14 cellular contexts compared by ENCODE assay signal in the genomic region with DNA sequence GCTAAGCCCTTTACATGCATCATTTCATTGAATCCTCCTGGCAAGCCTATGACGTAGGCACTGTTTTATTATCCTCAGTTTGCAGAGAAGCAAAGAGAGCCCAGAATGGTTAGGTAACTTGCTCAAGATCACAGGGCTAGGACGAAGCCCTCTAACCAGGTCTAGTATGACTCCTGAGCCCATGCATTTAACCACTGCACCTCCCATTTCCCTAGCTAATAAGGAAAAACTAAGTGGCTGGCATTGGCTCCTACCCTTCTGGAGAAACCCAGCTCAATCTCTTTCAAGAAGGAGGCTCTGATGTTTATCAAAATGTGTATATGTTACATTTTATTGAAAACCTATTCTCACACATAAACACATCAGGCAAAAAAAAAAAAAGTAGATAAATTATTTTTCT. TPM values are rescaled to one million over a fixed set of nuclear protein-coding genes. Genes with fewer than 3 reads are reported as not detected.
DNase-seq lines count a peak whose midpoint lies in the region; ATAC-seq and TF ChIP-seq lines count a peak whose summit lies in the region.
"Had no signal": no experiment of that assay in that cellular context is flagged by ENCODE, and none has a peak within 500 bp of the region (broad histone marks: within the 10 kb centered on the region; RNA-seq: fewer than 3 reads in every experiment).

No MANE protein-coding gene starts in this region.

- intact Hi-C loops in left lung (cut with DNase I) = no loop called here

- H3K4me3 ChIP-seq in left lung (no peak overlapping the region), subcutaneous abdominal adipose tissue (ENCODE audit: low read depth in 1 of 5, low read length in 5 of 5) (no peak overlapping the region)
- H3K4me3 ChIP-seq: MG63 had no signal

- no peaks in the 10 kb centered on the region for H3K36me3 ChIP-seq in left lung
- H3K36me3 ChIP-seq in subcutaneous abdominal adipose tissue (ENCODE audit: control insufficient read depth in 5 of 5, insufficient read depth in 5 of 5, low read length in 5 of 5) = no peaks in the 10 kb centered on the region

- H3K36me3 Mint-ChIP-seq in HFFc6 (ENCODE audit: low read depth) = peaks cover 47% of the 10 kb centered on the region
- H3K36me3 Mint-ChIP-seq in activated naive CD8-positive, alpha-beta T cell treated with anti-CD3 and anti-CD28 coated beads, Interleukin-2, amount 50 U/mL, for 24 hours (ENCODE audit: low read depth) = peaks cover 7% of the 10 kb centered on the region

- peak overlapping the region; percentile 79 to 94 for H3K27ac ChIP-seq in left lung
- H3K27ac ChIP-seq in subcutaneous abdominal adipose tissue (ENCODE audit: low read depth, low read length) = peak overlapping the region; percentile 29
- H3K27ac ChIP-seq: HL-60 had no signal

- H3K9me3 Mint-ChIP-seq in HFFc6 = no peaks in the 10 kb centered on the region
- no peaks in the 10 kb centered on the region for H3K9me3 Mint-ChIP-seq in activated naive CD8-positive, alpha-beta T cell treated with anti-CD3 and anti-CD28 coated beads, Interleukin-2, amount 50 U/mL, for 24 hours
- H3K9me3 Mint-ChIP-seq: T-helper 2 cell treated with Interferon-gamma antibody and Interleukin-4, amounts not matched to agents 5 μg/mL and 100 μg/mL, for 36 hours had no signal

- peaks cover 57 to 81% of the 10 kb centered on the region in 2 donors for H3K4me1 ChIP-seq in left lung
- peaks cover 13 to 79% (median 68%) of the 10 kb centered on the region in 5 donors for H3K4me1 ChIP-seq in subcutaneous abdominal adipose tissue (ENCODE audit: control insufficient read depth in 5 of 5, insufficient read depth in 5 of 5, low read length in 5 of 5)

- no peak for DNase-seq in HFFc6
- no peak for DNase-seq in activated naive CD8-positive, alpha-beta T cell treated with anti-CD3 and anti-CD28 coated beads, Interleukin-2, amount 50 U/mL, for 24 hours
- no peak for DNase-seq in left lung
- DNase-seq in activated CD4-positive, CD25-positive, alpha-beta regulatory T cell treated with anti-CD3 and anti-CD28 coated beads, Interleukin-2, amount 50 U/mL, for 72 hours = no peak
- DNase-seq in DMS153 (lab: John Stamatoyannopoulos, UW) = no peak
- DNase-seq in AG08395 (ENCODE audit: low spot score) = no peak
- DNase-seq: activated CD8-positive, alpha-beta T cell treated with anti-CD3 and anti-CD28 coated beads, Interleukin-2, amount 10 ng/mL, durations not matched to agents 7 days and 5 days; activated naive CD4-positive, alpha-beta T cell treated with anti-CD3 and anti-CD28 coated beads, Interleukin-2, amount 50 U/mL, for 16 hours; left cardiac atrium had no signal

- H3K9me3 ChIP-seq in left lung (no peaks in the 10 kb centered on the region), subcutaneous abdominal adipose tissue (ENCODE audit: control insufficient read depth in 5 of 5, low read length in 5 of 5) (no peaks in the 10 kb centered on the region)
- H3K9me3 ChIP-seq: MG63 had no signal

- TF ChIP-seq CTCF in HFFc6 (IDR thresholded peaks at IDR 0.05) = no peak
- TF ChIP-seq CTCF in left lung (IDR thresholded peaks at IDR 0.05) = no peak

- peak overlapping the region; percentile 99 for H3K27ac Mint-ChIP-seq in HFFc6
- peak overlapping the region; percentile 28 for H3K27ac Mint-ChIP-seq in activated naive CD8-positive, alpha-beta T cell treated with anti-CD3 and anti-CD28 coated beads, Interleukin-2, amount 50 U/mL, for 24 hours
- H3K27ac Mint-ChIP-seq: activated CD8-positive, alpha-beta T cell treated with anti-CD3 and anti-CD28 coated beads, Interleukin-2, amount 10 ng/mL, durations not matched to agents 7 days and 5 days had no signal

- peaks cover 91% of the 10 kb centered on the region for H3K4me1 Mint-ChIP-seq in HFFc6 (ENCODE audit: low read depth)
- H3K4me1 Mint-ChIP-seq in activated naive CD8-positive, alpha-beta T cell treated with anti-CD3 and anti-CD28 coated beads, Interleukin-2, amount 50 U/mL, for 24 hours = peaks cover 29% of the 10 kb centered on the region

- H3K4me3 Mint-ChIP-seq in HFFc6 = peak overlapping the region; percentile 74; the same call in 1 of the 2 replicates
- no peak overlapping the region for H3K4me3 Mint-ChIP-seq in activated naive CD8-positive, alpha-beta T cell treated with anti-CD3 and anti-CD28 coated beads, Interleukin-2, amount 50 U/mL, for 24 hours
- H3K4me3 Mint-ChIP-seq: activated CD8-positive, alpha-beta T cell treated with anti-CD3 and anti-CD28 coated beads, Interleukin-2, amount 10 ng/mL, durations not matched to agents 7 days and 5 days had no signal

- ATAC-seq in activated naive CD8-positive, alpha-beta T cell treated with anti-CD3 and anti-CD28 coated beads, Interleukin-2, amount 50 U/mL, for 24 hours = no peak
- ATAC-seq in left lung (no peak), HG03432 (IDR thresholded peaks at IDR 0.05; ENCODE audit: unreplicated experiment) (no peak)
- ATAC-seq: activated CD8-positive, alpha-beta T cell treated with anti-CD3 and anti-CD28 coated beads, Interleukin-2, amount 10 ng/mL, durations not matched to agents 7 days and 5 days; left cardiac atrium had no signal

- H3K9ac ChIP-seq in subcutaneous abdominal adipose tissue (ENCODE audit: low read length in 5 of 5) = no peak overlapping the region

- peaks cover 4% of the 10 kb centered on the region for H3K27me3 Mint-ChIP-seq in HFFc6 (ENCODE audit: insufficient read depth)
- peaks cover 3% of the 10 kb centered on the region for H3K27me3 Mint-ChIP-seq in activated naive CD8-positive, alpha-beta T cell treated with anti-CD3 and anti-CD28 coated beads, Interleukin-2, amount 50 U/mL, for 24 hours

- H3K27me3 ChIP-seq in left lung (no peaks in the 10 kb centered on the region), subcutaneous abdominal adipose tissue (ENCODE audit: control insufficient read depth in 5 of 5, insufficient read depth in 4 of 5, low read length in 5 of 5) (no peaks in the 10 kb centered on the region)
- H3K27me3 ChIP-seq: MG63 had no signal

RNA-seq across cellular contexts. Expression of a gene that starts 19.8 kb away (rescaled TPM):
- 100 to 1,000 TPM; 401 to 553 (median 530) TPM for total RNA-seq in HFFc6 (2021; fragmentation: NEBNext Ultra II Directional; extraction: Animal tissue kit (Norgen Biotek cat#: 25700))
- 100 to 1,000 TPM; 241 to 295 TPM for total RNA-seq in left lung

RNA-seq across cellular contexts. Expression of a gene that starts 34.0 kb away (rescaled TPM):
- total RNA-seq in HFFc6 (2021; fragmentation: NEBNext Ultra II Directional; extraction: Animal tissue kit (Norgen Biotek cat#: 25700)) = 10 to 100 TPM; 21.6 to 55.3 (median 48.1) TPM
- total RNA-seq in left lung = 1 to 10 TPM; 3.4 to 9.5 TPM
